In genomic region chr5:52996966-52997365, GRCh38 we compare ENCODE assay signal across 1 cellular context.
TF ChIP-seq lines count a peak whose summit lies in the region.

No MANE protein-coding gene starts in this region.

TF ChIP-seq in GM23338, 12 proteins besides CTCF, POLR2A, EP300 and RAD21 (continued from another document):
- TF ChIP-seq EZH2 (IDR thresholded peaks at IDR 0.05; ENCODE audit: low read depth, unreplicated experiment) = no peak
- TF ChIP-seq EZH2phosphoT487 (IDR thresholded peaks at IDR 0.05; ENCODE audit: unreplicated experiment) = no peak
- TF ChIP-seq ZNF462 (CRISPR knock-in tag; IDR thresholded peaks at IDR 0.05) = no peak
- TF ChIP-seq POLR2AphosphoS5 (IDR thresholded peaks at IDR 0.05; ENCODE audit: low read depth) = no peak
- no peak for TF ChIP-seq JUNB (IDR thresholded peaks at IDR 0.05; ENCODE audit: unreplicated experiment)
- no peak for TF ChIP-seq ZNF331 (CRISPR knock-in tag; IDR thresholded peaks at IDR 0.05; ENCODE audit: low read depth)
- no peak for TF ChIP-seq ETS1 (IDR thresholded peaks at IDR 0.05)
- no peak for TF ChIP-seq REST (IDR thresholded peaks at IDR 0.05; ENCODE audit: unreplicated experiment)
- no peak for TF ChIP-seq CREB1 (CRISPR knock-in tag; IDR thresholded peaks at IDR 0.05; ENCODE audit: low read depth)
- TF ChIP-seq STAT1 (IDR thresholded peaks at IDR 0.05; ENCODE audit: unreplicated experiment) = no peak
